Comparison of ENCODE assay signal across 8 cellular contexts in genomic region chr11:46889689-46890475, GRCh38. TPM values are rescaled to one million over a fixed set of nuclear protein-coding genes. Genes with fewer than 3 reads are reported as not detected.
DNase-seq lines count a peak whose midpoint lies in the region; ATAC-seq, FAIRE-seq and TF ChIP-seq lines count a peak whose summit lies in the region.

No MANE protein-coding gene starts in this region.

- H3K27me3 ChIP-seq in RWPE2 (ENCODE audit: insufficient read depth, poor library complexity, severe bottlenecking) (no peaks in the 10 kb centered on the region), pancreas (no peaks in the 10 kb centered on the region), tibial nerve (no peaks in the 10 kb centered on the region)

- FAIRE-seq in frontal cortex (lab: Jason Lieb, UNC) (no peak), pancreas (lab: Jason Lieb, UNC) (no peak)

- H3K9me3 Mint-ChIP-seq in activated T-helper 17 cell treated with anti-CD3 and anti-CD28 coated beads, Interleukin-2, amount 50 U/mL, for 72 hours = no peaks in the 10 kb centered on the region

- peaks cover 7% of the 10 kb centered on the region for H3K27me3 Mint-ChIP-seq in activated T-helper 17 cell treated with anti-CD3 and anti-CD28 coated beads, Interleukin-2, amount 50 U/mL, for 72 hours

- intact Hi-C loops in pancreas (cut with DNase I) = loop anchor here (2.0 to 10.0 kb wide), 3 partner anchors 272 to 275 kb away; no protein-coding TSS in a partner anchor

- 63 to 65% methylated on average over 23 of the region's 23 CpGs for WGBS in pancreas, 2 donors
- WGBS in tibial nerve, 2 donors = 69 to 70% methylated on average over 22 to 23 of the region's 23 CpGs

- TF ChIP-seq CTCF in RWPE2 (IDR thresholded peaks at IDR 0.05; ENCODE audit: poor library complexity, severe bottlenecking) (peak; percentile 92), pancreas (IDR thresholded peaks at IDR 0.05) (peak; percentile 68 to 80 (median 76)), tibial nerve (IDR thresholded peaks at IDR 0.05) (peak; percentile 75 to 93 (median 88))

- DNase-seq in NCI-H1436 (lab: John Stamatoyannopoulos, UW) = peak; percentile 70
- no peak for DNase-seq in NCI-H1436 treated with DMSO at 0.1 percent for 48 hours (lab: John Stamatoyannopoulos, UW)
- peak; percentile 74 for DNase-seq in M059J (ENCODE audit: low read depth)
- DNase-seq in RWPE2 (ENCODE audit: low spot score) = no peak
- DNase-seq in frontal cortex (ENCODE audit: low spot score in 2 of 2) = peak; percentile 62 to 74
- DNase-seq in pancreas = peak; percentile 47 to 80 (median 54)
- peak; percentile 73 to 97 for DNase-seq in tibial nerve (ENCODE audit: low spot score in 2 of 2)

- no peaks in the 10 kb centered on the region for H3K36me3 Mint-ChIP-seq in activated T-helper 17 cell treated with anti-CD3 and anti-CD28 coated beads, Interleukin-2, amount 50 U/mL, for 72 hours (ENCODE audit: low read depth)

- H3K4me1 ChIP-seq in RWPE2 (ENCODE audit: insufficient read depth, poor library complexity, severe bottlenecking) (no peaks in the 10 kb centered on the region), pancreas (no peaks in the 10 kb centered on the region), tibial nerve (no peaks in the 10 kb centered on the region)

- peak overlapping the region; percentile 6 for H3K27ac Mint-ChIP-seq in activated T-helper 17 cell treated with anti-CD3 and anti-CD28 coated beads, Interleukin-2, amount 50 U/mL, for 72 hours

- H3K4me1 Mint-ChIP-seq in activated T-helper 17 cell treated with anti-CD3 and anti-CD28 coated beads, Interleukin-2, amount 50 U/mL, for 72 hours = no peaks in the 10 kb centered on the region

- H3K36me3 ChIP-seq in RWPE2 (ENCODE audit: low read depth) (peaks cover 8% of the 10 kb centered on the region), pancreas (no peaks in the 10 kb centered on the region), tibial nerve (peaks cover 0 to 39% (median 0%) of the 10 kb centered on the region in 3 donors)

- TF ChIP-seq EP300 in tibial nerve (IDR thresholded peaks at IDR 0.05) = peak in 1 of 2 donors; percentile 43

- H3K4me3 ChIP-seq in RWPE2 (ENCODE audit: severe bottlenecking) = no peak overlapping the region
- H3K4me3 ChIP-seq in pancreas = no peak overlapping the region
- no peak overlapping the region for H3K4me3 ChIP-seq in tibial nerve

- H3K9me3 ChIP-seq in RWPE2 (ENCODE audit: severe bottlenecking) (no peaks in the 10 kb centered on the region), pancreas (no peaks in the 10 kb centered on the region), tibial nerve (no peaks in the 10 kb centered on the region)

- ATAC-seq in RWPE2 (ENCODE audit: low read depth) (peak; percentile 75), pancreas (peak; percentile 91 to 96 (median 94))
- peak; percentile 80 for ATAC-seq in activated T-helper 17 cell treated with anti-CD3 and anti-CD28 coated beads, Interleukin-2, amount 50 U/mL, for 72 hours (replicated peaks)

- H3K27ac ChIP-seq in RWPE2 (ENCODE audit: poor library complexity, severe bottlenecking) (no peak overlapping the region), pancreas (no peak overlapping the region), tibial nerve (no peak overlapping the region)

- H3K4me3 Mint-ChIP-seq in activated T-helper 17 cell treated with anti-CD3 and anti-CD28 coated beads, Interleukin-2, amount 50 U/mL, for 72 hours = no peak overlapping the region

- TF ChIP-seq POLR2A in tibial nerve (IDR thresholded peaks at IDR 0.05) = no peak

RNA-seq across cellular contexts. Expression of gene LRP4, which starts 28.5 kb away (rescaled TPM):
- 0.98 and 1.1 TPM in 2 replicates for total RNA-seq in M059J (2014; rRNA removed; shearing (Covaris generic))
- total RNA-seq in activated T-helper 17 cell treated with anti-CD3 and anti-CD28 coated beads, Interleukin-2, amount 50 U/mL, for 72 hours = under 1 TPM; 0.08 to 0.11 TPM
- total RNA-seq in frontal cortex = 4.1 TPM
- 10 to 100 TPM in 3 of 6 donors, 1 to 10 TPM in 3; 1.3 to 27.0 (median 9.4) TPM for total RNA-seq in pancreas
- 10 to 100 TPM in 1 of 2 donors, 1 to 10 TPM in 1; 3.1 to 19.1 TPM for polyA plus RNA-seq in pancreas
- 100 to 1,000 TPM in 1 of 4 donors, 10 to 100 TPM in 3; 24.3 to 105 (median 52.9) TPM for total RNA-seq in tibial nerve

RNA-seq across cellular contexts. Expression of gene CKAP5, which starts 43.8 kb away (rescaled TPM):
- 57.1 and 113 TPM in 2 replicates for total RNA-seq in M059J (2014; rRNA removed; shearing (Covaris generic))
- 100 to 1,000 TPM; 104 to 140 TPM for total RNA-seq in activated T-helper 17 cell treated with anti-CD3 and anti-CD28 coated beads, Interleukin-2, amount 50 U/mL, for 72 hours
- 196 TPM for total RNA-seq in frontal cortex
- 10 to 100 TPM; 12.5 to 36.3 (median 18.6) TPM for total RNA-seq in pancreas
- polyA plus RNA-seq in pancreas = 1 to 10 TPM; 4.0 to 9.4 TPM
- 10 to 100 TPM; 36.9 to 52.7 (median 47.7) TPM for total RNA-seq in tibial nerve

RNA-seq across cellular contexts. Expression of gene CSTPP1, which starts 46.7 kb away (rescaled TPM):
- 46.6 and 62.4 TPM in 2 replicates for total RNA-seq in M059J (2014; rRNA removed; shearing (Covaris generic))
- total RNA-seq in activated T-helper 17 cell treated with anti-CD3 and anti-CD28 coated beads, Interleukin-2, amount 50 U/mL, for 72 hours = 10 to 100 TPM; 15.2 to 19.4 TPM
- total RNA-seq in frontal cortex = 46.5 TPM
- total RNA-seq in pancreas = 10 to 100 TPM in 4 of 6 donors, 1 to 10 TPM in 2; 9.7 to 23.6 (median 12.2) TPM
- 10 to 100 TPM; 14.9 to 21.3 TPM for polyA plus RNA-seq in pancreas
- total RNA-seq in tibial nerve = 10 to 100 TPM; 35.3 to 51.9 (median 39.7) TPM

Comparison
In these comparisons a context has a peak if more than half of its experiments do, and no peak if none do; other contexts are left out.
1. DNase-seq: peak in NCI-H1436 (single experiment), M059J (single experiment), frontal cortex (2 of 2), pancreas (6 of 6) and tibial nerve (2 of 2); none in NCI-H1436 treated with DMSO at 0.1 percent for 48 hours (single experiment) and RWPE2 (single experiment).
2. Peak in every context shown above with its lines, with median percentiles within 50 percentile points of each other: ATAC-seq and CTCF ChIP-seq.